Comparison of ENCODE assay signal across 13 cellular contexts in genomic region chr2:12967804-12968203, GRCh38.
A peak's percentile ranks its signal among the peaks of the same experiment; 100 is the strongest.
DNase-seq lines count a peak whose midpoint lies in the region; ATAC-seq lines count a peak whose summit lies in the region.
"Had no signal": no experiment of that assay in that cellular context is flagged by ENCODE, and none has a peak within 500 bp of the region (broad histone marks: within the 10 kb centered on the region; RNA-seq: fewer than 3 reads in every experiment).

No MANE protein-coding gene starts in this region.

- H3K79me2 ChIP-seq in trophoblast cell (ENCODE audit: control insufficient read depth, insufficient read depth, low read length, poor library complexity): no peaks in the 10 kb centered on the region

- H2BK120ac ChIP-seq in mesenchymal stem cell (ENCODE audit: low read depth, low read length) (no peak overlapping the region), trophoblast cell (ENCODE audit: insufficient read depth, low read length, poor library complexity) (no peak overlapping the region)

- peaks cover 3% of the 10 kb centered on the region for H3K4me1 ChIP-seq in mesenchymal stem cell (ENCODE audit: control insufficient read depth, insufficient read depth, low read depth, low read length)
- H3K4me1 ChIP-seq in trophoblast cell (ENCODE audit: control insufficient read depth in 1 of 2, insufficient read depth in 2 of 2, low read length in 2 of 2): peaks cover 3 to 4% of the 10 kb centered on the region in 2 experiments
- H3K4me1 ChIP-seq: HAP-1 had no signal

- H3K36me3 ChIP-seq in mesenchymal stem cell (ENCODE audit: control insufficient read depth in 1 of 2, insufficient read depth in 2 of 2, low read depth in 1 of 2, low read length in 2 of 2): no peaks in the 10 kb centered on the region
- H3K36me3 ChIP-seq in trophoblast cell (ENCODE audit: control insufficient read depth in 1 of 2, insufficient read depth in 2 of 2, low read length in 2 of 2): no peaks in the 10 kb centered on the region
- H3K36me3 ChIP-seq: HAP-1 had no signal

- ATAC-seq in activated naive CD8-positive, alpha-beta T cell treated with anti-CD3 and anti-CD28 coated beads, Interleukin-2, amount 10 ng/mL, durations not matched to agents 7 days and 5 days (ENCODE audit: low read depth): no peak
- ATAC-seq in activated naive CD8-positive, alpha-beta T cell treated with anti-CD3 and anti-CD28 coated beads, Interleukin-2, amount 50 U/mL, for 24 hours: no peak
- no peak for ATAC-seq in T-cell (replicated peaks in 1 of 4)

- 93% methylated on average over 1 of the region's 1 CpG for WGBS in mesenchymal stem cell
- no CpG with 5 or more reads among the region's 1 CpG for WGBS in trophoblast cell (ENCODE audit: extremely low coverage, insufficient coverage, insufficient read length)

- no peak overlapping the region for H3K14ac ChIP-seq in mesenchymal stem cell (ENCODE audit: low read length in 2 of 2)
- no peak overlapping the region for H3K14ac ChIP-seq in trophoblast cell (ENCODE audit: low read length)

- peaks cover 34% of the 10 kb centered on the region for H3K4me1 Mint-ChIP-seq in activated naive CD8-positive, alpha-beta T cell treated with anti-CD3 and anti-CD28 coated beads, Interleukin-2, amount 10 ng/mL, durations not matched to agents 7 days and 5 days
- H3K4me1 Mint-ChIP-seq in activated naive CD8-positive, alpha-beta T cell treated with anti-CD3 and anti-CD28 coated beads, Interleukin-2, amount 50 U/mL, for 24 hours: peaks cover 22% of the 10 kb centered on the region
- H3K4me1 Mint-ChIP-seq in T-cell: peaks cover 14 to 31% (median 23%) of the 10 kb centered on the region in 3 donors
- H3K4me1 Mint-ChIP-seq: B cell had no signal

- no peak overlapping the region for H4K8ac ChIP-seq in mesenchymal stem cell (ENCODE audit: low read length)
- no peak overlapping the region for H4K8ac ChIP-seq in trophoblast cell (ENCODE audit: low read depth, low read length)

- H3K27ac ChIP-seq in mesenchymal stem cell (ENCODE audit: low read length, poor library complexity, severe bottlenecking): no peak overlapping the region
- H3K27ac ChIP-seq in trophoblast cell (ENCODE audit: low read depth, low read length): no peak overlapping the region
- H3K27ac ChIP-seq: C4-2B had no signal

- H3K18ac ChIP-seq in mesenchymal stem cell (ENCODE audit: low read depth in 1 of 2, low read length in 2 of 2) (peak overlapping the region in 1 of 2 experiments; percentile 35), trophoblast cell (ENCODE audit: low read length) (no peak overlapping the region)

- H3K79me1 ChIP-seq in mesenchymal stem cell (replicated peaks; ENCODE audit: low read length, poor library complexity, severe bottlenecking) (no peaks in the 10 kb centered on the region), trophoblast cell (ENCODE audit: low read length) (peaks cover 2% of the 10 kb centered on the region)

- H3K27ac Mint-ChIP-seq in activated naive CD8-positive, alpha-beta T cell treated with anti-CD3 and anti-CD28 coated beads, Interleukin-2, amount 10 ng/mL, durations not matched to agents 7 days and 5 days: peak overlapping the region; percentile 72
- H3K27ac Mint-ChIP-seq in activated naive CD8-positive, alpha-beta T cell treated with anti-CD3 and anti-CD28 coated beads, Interleukin-2, amount 50 U/mL, for 24 hours: no peak overlapping the region
- no peak overlapping the region for H3K27ac Mint-ChIP-seq in T-cell
- H3K27ac Mint-ChIP-seq: B cell; CD4-positive, alpha-beta memory T cell had no signal

- H4K91ac ChIP-seq in mesenchymal stem cell (ENCODE audit: low read length) (no peak overlapping the region), trophoblast cell (ENCODE audit: low read depth, low read length) (no peak overlapping the region)

- H3K23ac ChIP-seq in mesenchymal stem cell (ENCODE audit: low read length in 2 of 2) (no peak overlapping the region), trophoblast cell (ENCODE audit: low read length) (no peak overlapping the region)

- no peaks in the 10 kb centered on the region for H3K27me3 Mint-ChIP-seq in activated naive CD8-positive, alpha-beta T cell treated with anti-CD3 and anti-CD28 coated beads, Interleukin-2, amount 10 ng/mL, durations not matched to agents 7 days and 5 days
- peaks cover 15% of the 10 kb centered on the region for H3K27me3 Mint-ChIP-seq in activated naive CD8-positive, alpha-beta T cell treated with anti-CD3 and anti-CD28 coated beads, Interleukin-2, amount 50 U/mL, for 24 hours
- H3K27me3 Mint-ChIP-seq in T-cell: peaks cover 2 to 7% of the 10 kb centered on the region in 2 donors

- H2AK5ac ChIP-seq in mesenchymal stem cell (ENCODE audit: low read length, severe bottlenecking): peak overlapping the region; percentile 77
- no peak overlapping the region for H2AK5ac ChIP-seq in trophoblast cell (ENCODE audit: low read length)

- H2AFZ ChIP-seq in mesenchymal stem cell (ENCODE audit: low read depth, low read length): no peak overlapping the region
- no peak overlapping the region for H2AFZ ChIP-seq in trophoblast cell (ENCODE audit: insufficient read depth, low read length, poor library complexity)

- peaks cover 9% of the 10 kb centered on the region for H3K9me3 Mint-ChIP-seq in activated naive CD8-positive, alpha-beta T cell treated with anti-CD3 and anti-CD28 coated beads, Interleukin-2, amount 10 ng/mL, durations not matched to agents 7 days and 5 days
- no peaks in the 10 kb centered on the region for H3K9me3 Mint-ChIP-seq in activated naive CD8-positive, alpha-beta T cell treated with anti-CD3 and anti-CD28 coated beads, Interleukin-2, amount 50 U/mL, for 24 hours
- no peaks in the 10 kb centered on the region for H3K9me3 Mint-ChIP-seq in T-cell

- POLR2A ChIA-PET in activated naive CD8-positive, alpha-beta T cell treated with anti-CD3 and anti-CD28 coated beads, Interleukin-2, amount 10 ng/mL, durations not matched to agents 7 days and 5 days (lab: Charles Lee): no interaction called here
- POLR2A ChIA-PET in T-cell (lab: Charles Lee): interaction anchor here in 1 of 2 donors (0.6 kb wide), 1 partner anchor 29 kb away, joined by 3 read pairs; no protein-coding TSS in a partner anchor

- no peak overlapping the region for H2BK5ac ChIP-seq in mesenchymal stem cell (ENCODE audit: low read depth, low read length, poor library complexity, severe bottlenecking)
- no peak overlapping the region for H2BK5ac ChIP-seq in trophoblast cell (ENCODE audit: low read depth, low read length, poor library complexity)

- H3K9ac ChIP-seq in mesenchymal stem cell (ENCODE audit: low read length) (no peak overlapping the region), trophoblast cell (ENCODE audit: low read length) (no peak overlapping the region)

- peaks cover 22% of the 10 kb centered on the region for H3K36me3 Mint-ChIP-seq in activated naive CD8-positive, alpha-beta T cell treated with anti-CD3 and anti-CD28 coated beads, Interleukin-2, amount 10 ng/mL, durations not matched to agents 7 days and 5 days
- H3K36me3 Mint-ChIP-seq in activated naive CD8-positive, alpha-beta T cell treated with anti-CD3 and anti-CD28 coated beads, Interleukin-2, amount 50 U/mL, for 24 hours (ENCODE audit: low read depth): no peaks in the 10 kb centered on the region
- H3K36me3 Mint-ChIP-seq in T-cell: no peaks in the 10 kb centered on the region
- H3K36me3 Mint-ChIP-seq: CD4-positive, alpha-beta memory T cell had no signal

- no peak overlapping the region for H4K12ac ChIP-seq in trophoblast cell (ENCODE audit: low read depth, low read length)

- H3K4me3 ChIP-seq in mesenchymal stem cell (ENCODE audit: insufficient read depth in 1 of 2, low read depth in 1 of 2, low read length in 2 of 2) (no peak overlapping the region), trophoblast cell (ENCODE audit: low read depth, low read length) (no peak overlapping the region)
- H3K4me3 ChIP-seq: HAP-1 had no signal

- H2BK15ac ChIP-seq in mesenchymal stem cell (ENCODE audit: low read depth, poor library complexity, severe bottlenecking): no peak overlapping the region

- CTCF ChIA-PET in T-cell (lab: Charles Lee): no interaction called here

- H3K4me2 ChIP-seq in mesenchymal stem cell (ENCODE audit: low read length, poor library complexity, severe bottlenecking) (no peak overlapping the region), trophoblast cell (ENCODE audit: low read length) (no peak overlapping the region)

- H2BK12ac ChIP-seq in mesenchymal stem cell (ENCODE audit: low read length in 2 of 2): peak overlapping the region; percentile 21 to 40
- H2BK12ac ChIP-seq in trophoblast cell (ENCODE audit: low read length): no peak overlapping the region

- DNase-seq in activated naive CD8-positive, alpha-beta T cell treated with anti-CD3 and anti-CD28 coated beads, Interleukin-2, amount 10 ng/mL, durations not matched to agents 7 days and 5 days: no peak
- DNase-seq in activated naive CD8-positive, alpha-beta T cell treated with anti-CD3 and anti-CD28 coated beads, Interleukin-2, amount 50 U/mL, for 24 hours: no peak
- DNase-seq in SK-N-DZ (ENCODE audit: low spot score): peak; percentile 11
- DNase-seq in mesenchymal stem cell: no peak
- no peak for DNase-seq in T-cell
- no peak for DNase-seq in NCI-H1092 (lab: John Stamatoyannopoulos, UW)
- no peak for DNase-seq in trophoblast cell
- DNase-seq: CD4-positive, alpha-beta memory T cell; DMS79 treated with DMSO at 0.1 percent for 48 hours; GDM1 had no signal

- H3K4ac ChIP-seq in mesenchymal stem cell (ENCODE audit: low read depth in 1 of 2, low read length in 2 of 2) (no peak overlapping the region), trophoblast cell (ENCODE audit: low read depth, low read length) (no peak overlapping the region)

- H3K27me3 ChIP-seq in mesenchymal stem cell (ENCODE audit: control insufficient read depth in 1 of 2, insufficient read depth in 1 of 2, low read length in 2 of 2) (no peaks in the 10 kb centered on the region), trophoblast cell (ENCODE audit: insufficient read depth, low read length) (no peaks in the 10 kb centered on the region)

- no peaks in the 10 kb centered on the region for H3K9me3 ChIP-seq in mesenchymal stem cell (ENCODE audit: control insufficient read depth, low read length)
- no peaks in the 10 kb centered on the region for H3K9me3 ChIP-seq in trophoblast cell (ENCODE audit: insufficient read depth, low read depth, low read length)
- H3K9me3 ChIP-seq: HAP-1 had no signal

- no peak overlapping the region for H3K4me3 Mint-ChIP-seq in activated naive CD8-positive, alpha-beta T cell treated with anti-CD3 and anti-CD28 coated beads, Interleukin-2, amount 10 ng/mL, durations not matched to agents 7 days and 5 days
- H3K4me3 Mint-ChIP-seq in activated naive CD8-positive, alpha-beta T cell treated with anti-CD3 and anti-CD28 coated beads, Interleukin-2, amount 50 U/mL, for 24 hours: no peak overlapping the region
- no peak overlapping the region for H3K4me3 Mint-ChIP-seq in T-cell
- H3K4me3 Mint-ChIP-seq: B cell; CD4-positive, alpha-beta memory T cell had no signal
